Comparison of ENCODE assay signal across 10 cellular contexts in the genomic region with DNA sequence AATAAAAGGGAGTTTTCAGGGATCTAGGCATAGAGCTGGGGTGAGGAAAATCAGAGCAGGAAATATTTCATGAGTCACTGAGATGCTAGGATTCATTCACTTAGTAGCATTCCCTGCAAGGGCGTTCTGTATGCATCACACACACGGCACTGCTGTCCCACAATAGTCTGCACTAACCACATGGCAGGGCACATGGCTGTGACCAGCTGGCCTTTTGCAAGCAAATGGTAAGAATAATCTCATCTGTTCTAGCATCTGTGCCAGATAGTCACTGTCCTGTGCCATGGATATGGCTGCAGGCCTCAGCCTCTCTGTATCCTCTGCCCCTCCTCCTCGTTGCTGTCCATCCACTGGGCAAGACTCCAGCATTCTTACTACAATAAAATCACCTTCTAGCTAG. TPM values are rescaled to one million over a fixed set of nuclear protein-coding genes. Genes with fewer than 3 reads are reported as not detected.
DNase-seq lines count a peak whose midpoint lies in the region; ATAC-seq and TF ChIP-seq lines count a peak whose summit lies in the region.
"Had no signal": no experiment of that assay in that cellular context is flagged by ENCODE, and none has a peak within 500 bp of the region (broad histone marks: within the 10 kb centered on the region; RNA-seq: fewer than 3 reads in every experiment).

No MANE protein-coding gene starts in this region.

- TF ChIP-seq CTCF in fibroblast of the aortic adventitia (IDR thresholded peaks at IDR 0.05; ENCODE audit: insufficient read depth, low read length), result no peak
- no peak for TF ChIP-seq CTCF in gastrocnemius medialis (IDR thresholded peaks at IDR 0.05 in 4 of 5, conservative IDR thresholded peaks at IDR 0.05 in 1 of 5)

- no peaks in the 10 kb centered on the region for H3K36me3 Mint-ChIP-seq in CD4-positive, alpha-beta memory T cell

- H3K4me3 ChIP-seq in fibroblast of the aortic adventitia (ENCODE audit: low read depth, low read length) (no peak overlapping the region), gastrocnemius medialis (no peak overlapping the region)
- no peak overlapping the region for H3K4me3 ChIP-seq in CD4-positive, alpha-beta memory T cell (ENCODE audit: low read length in 2 of 2)
- H3K4me3 ChIP-seq: colonic mucosa had no signal

- peak in 1 of 2 donors; percentile 52 for ATAC-seq in gastrocnemius medialis

- no peaks in the 10 kb centered on the region for H3K9me3 Mint-ChIP-seq in CD4-positive, alpha-beta memory T cell

- H3K27ac Mint-ChIP-seq in CD4-positive, alpha-beta memory T cell, result no peak overlapping the region

- in situ Hi-C loops in SK-MEL-5 (cut with HindIII; ENCODE audit: low pct_unique_long_range_greater_than_20kb, low sequenced_read_pairs) (no loop called here), gastrocnemius medialis (cut with MboI; ENCODE audit: low sequenced_read_pairs in 4 of 4) (no loop called here)

- no peaks in the 10 kb centered on the region for H3K4me1 Mint-ChIP-seq in CD4-positive, alpha-beta memory T cell

- peaks cover 4% of the 10 kb centered on the region in 2 donors for H3K27me3 Mint-ChIP-seq in CD4-positive, alpha-beta memory T cell

- H3K27ac ChIP-seq in gastrocnemius medialis, result peak overlapping the region in 3 of 4 donors; percentile 56 to 60 (median 60)
- H3K27ac ChIP-seq in CD4-positive, alpha-beta memory T cell (ENCODE audit: low read depth, low read length), result no peak overlapping the region
- H3K27ac ChIP-seq: colonic mucosa had no signal

- TF ChIP-seq POLR2A in gastrocnemius medialis (IDR thresholded peaks at IDR 0.05), result no peak

- CTCF ChIA-PET in CD4-positive, alpha-beta memory T cell (lab: Charles Lee; ENCODE audit: partially characterized antibody), result interaction anchor here (0.7 kb wide), 1 partner anchor 39 kb away, joined by 3 read pairs; no protein-coding TSS in a partner anchor

- DNase-seq in EH (ENCODE audit: low read depth), result peak; percentile 89
- peak; percentile 10 for DNase-seq in SK-MEL-5 (ENCODE audit: low read depth, low spot score)
- DNase-seq in fibroblast of the aortic adventitia (ENCODE audit: low read depth), result peak; percentile 82
- DNase-seq in gastrocnemius medialis, result no peak
- DNase-seq in CD4-positive, alpha-beta memory T cell, result no peak
- DNase-seq in stimulated activated CD4-positive, alpha-beta T cell treated with anti-CD3 and anti-CD28 coated beads, Interleukin-1b, Interleukin-23, amount 100 ng/mL, for 48 hours, result no peak
- no peak for DNase-seq in NCI-H1092 treated with DMSO at 0.1 percent for 48 hours (lab: John Stamatoyannopoulos, UW)
- no peak for DNase-seq in activated effector memory CD4-positive, alpha-beta T cell treated with anti-CD3 and anti-CD28 coated beads, Interleukin-2, amount 50 U/mL, for 16 hours
- DNase-seq: activated CD8-positive, alpha-beta memory T cell treated with anti-CD3 and anti-CD28 coated beads for 24 hours; colonic mucosa had no signal

- no peaks in the 10 kb centered on the region for H3K9me3 ChIP-seq in gastrocnemius medialis
- no peaks in the 10 kb centered on the region for H3K9me3 ChIP-seq in CD4-positive, alpha-beta memory T cell (ENCODE audit: control insufficient read depth in 1 of 2, low read length in 2 of 2)
- H3K9me3 ChIP-seq: colonic mucosa had no signal

- POLR2A ChIA-PET in CD4-positive, alpha-beta memory T cell (lab: Charles Lee; ENCODE audit: partially characterized antibody), result no interaction called here

- H3K4me3 Mint-ChIP-seq in CD4-positive, alpha-beta memory T cell, result no peak overlapping the region

- peaks cover 10 to 11% of the 10 kb centered on the region in 2 donors for H3K4me1 ChIP-seq in gastrocnemius medialis
- no peaks in the 10 kb centered on the region for H3K4me1 ChIP-seq in CD4-positive, alpha-beta memory T cell (ENCODE audit: insufficient read depth, low read length)
- H3K4me1 ChIP-seq: colonic mucosa had no signal

- intact Hi-C loops in gastrocnemius medialis (cut with DNase I; ENCODE audit: low total_unique reads), result no loop called here
- intact Hi-C loops in CD4-positive, alpha-beta memory T cell (cut with micrococcal nuclease), result no loop called here

- no peaks in the 10 kb centered on the region for H3K27me3 ChIP-seq in gastrocnemius medialis
- H3K27me3 ChIP-seq in CD4-positive, alpha-beta memory T cell (ENCODE audit: insufficient read depth, low read length), result no peaks in the 10 kb centered on the region
- H3K27me3 ChIP-seq: colonic mucosa had no signal

- H3K36me3 ChIP-seq in gastrocnemius medialis, result no peaks in the 10 kb centered on the region
- H3K36me3 ChIP-seq in CD4-positive, alpha-beta memory T cell (ENCODE audit: insufficient read depth, low read length), result no peaks in the 10 kb centered on the region
- H3K36me3 ChIP-seq: colonic mucosa had no signal

RNA-seq across cellular contexts. Expression of a gene that starts 37.8 kb away (rescaled TPM):
- 0.05 TPM in 1 of 2 replicates, not detected in the other for total RNA-seq in SK-MEL-5 (2014; rRNA removed; shearing (Covaris generic))
- polyA plus RNA-seq in SK-MEL-5 (2015; cell fraction: cytosol; rRNA removed), result 0.20 and 3.7 TPM in 2 replicates
- polyA plus RNA-seq in SK-MEL-5 (2015; cell fraction: nucleus; rRNA removed), result 0.05 and 0.23 TPM in 2 replicates
- total RNA-seq in fibroblast of the aortic adventitia (ENCODE audit: low replicate concordance) (16.9 and 25.9 TPM in 2 replicates), gastrocnemius medialis (1 to 10 TPM; 3.7 to 7.4 (median 4.6) TPM)
- total RNA-seq in CD4-positive, alpha-beta memory T cell, result not detected
- polyA plus RNA-seq in CD4-positive, alpha-beta memory T cell, result not detected

Comparison
In these comparisons a context has a peak if more than half of its experiments do, and no peak if none do; other contexts are left out.
1. DNase-seq: peak in EH (single experiment), SK-MEL-5 (single experiment) and fibroblast of the aortic adventitia (single experiment); none in gastrocnemius medialis (0 of 2), CD4-positive, alpha-beta memory T cell (0 of 5), stimulated activated CD4-positive, alpha-beta T cell treated with anti-CD3 and anti-CD28 coated beads, Interleukin-1b, Interleukin-23, amount 100 ng/mL, for 48 hours (single experiment), NCI-H1092 treated with DMSO at 0.1 percent for 48 hours (single experiment) and activated effector memory CD4-positive, alpha-beta T cell treated with anti-CD3 and anti-CD28 coated beads, Interleukin-2, amount 50 U/mL, for 16 hours (single experiment).